ENCODE assay signal across 30 cellular contexts in the genomic region with DNA sequence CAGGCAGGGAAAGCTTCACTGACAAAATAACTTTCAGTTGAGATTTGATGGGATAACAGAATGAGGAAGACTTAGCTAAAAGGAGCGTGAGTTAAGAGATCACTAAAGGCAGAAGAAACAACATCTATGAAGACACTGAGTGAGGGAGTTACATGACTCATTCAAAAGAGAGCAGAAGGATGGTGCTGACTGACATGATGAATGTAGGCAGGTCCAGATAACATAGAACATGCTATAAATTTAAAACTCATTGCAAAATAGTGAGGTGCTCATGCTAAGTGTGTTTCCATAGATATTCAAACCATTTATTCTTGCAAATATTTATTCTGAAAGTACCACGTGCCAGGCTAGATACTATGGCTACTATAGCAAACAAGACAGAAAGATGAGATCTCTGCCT.
"Had no signal": no experiment of that assay in that cellular context is flagged by ENCODE, and none has a peak within 500 bp of the region (broad histone marks: within the 10 kb centered on the region; RNA-seq: fewer than 3 reads in every experiment).

No MANE protein-coding gene starts in this region.

- H3K4me3 Mint-ChIP-seq: naive thymus-derived CD4-positive, alpha-beta T cell; natural killer cell; nephron; neural progenitor cell; stimulated activated memory B cell treated with anti-CD40 and anti-IgM and Interleukin-4, amounts not matched to agents 10 μg/mL and 1 μg/mL and 100 μg/mL, for 72 hours; stimulated activated naive CD8-positive, alpha-beta T cell treated with anti-CD3 and anti-CD28 coated beads, Interleukin-15, amount 100 ng/mL, for 72 hours; type B pancreatic cell had no signal

- H3K27ac Mint-ChIP-seq: naive thymus-derived CD4-positive, alpha-beta T cell; natural killer cell; nephron; neural progenitor cell; progenitor cell of endocrine pancreas; stimulated activated memory B cell treated with anti-CD40 and anti-IgM and Interleukin-4, amounts not matched to agents 10 μg/mL and 1 μg/mL and 100 μg/mL, for 72 hours; stimulated activated naive CD8-positive, alpha-beta T cell treated with anti-CD3 and anti-CD28 coated beads, Interleukin-15, amount 100 ng/mL, for 72 hours; type B pancreatic cell had no signal

- H3K27me3 Mint-ChIP-seq: naive thymus-derived CD4-positive, alpha-beta T cell; progenitor cell of endocrine pancreas; stimulated activated memory B cell treated with anti-CD40 and anti-IgM and Interleukin-4, amounts not matched to agents 10 μg/mL and 1 μg/mL and 100 μg/mL, for 72 hours; stimulated activated naive CD8-positive, alpha-beta T cell treated with anti-CD3 and anti-CD28 coated beads, Interleukin-15, amount 100 ng/mL, for 72 hours; type B pancreatic cell had no signal

- H3K9me3 Mint-ChIP-seq: nephron; neural progenitor cell; stimulated activated memory B cell treated with anti-CD40 and anti-IgM and Interleukin-4, amounts not matched to agents 10 μg/mL and 1 μg/mL and 100 μg/mL, for 72 hours; stimulated activated naive CD8-positive, alpha-beta T cell treated with anti-CD3 and anti-CD28 coated beads, Interleukin-15, amount 100 ng/mL, for 72 hours; type B pancreatic cell had no signal

- H3K4me1 Mint-ChIP-seq: naive thymus-derived CD4-positive, alpha-beta T cell; natural killer cell; stimulated activated memory B cell treated with anti-CD40 and anti-IgM and Interleukin-4, amounts not matched to agents 10 μg/mL and 1 μg/mL and 100 μg/mL, for 72 hours; stimulated activated naive CD8-positive, alpha-beta T cell treated with anti-CD3 and anti-CD28 coated beads, Interleukin-15, amount 100 ng/mL, for 72 hours had no signal

- H3K79me2 ChIP-seq: parathyroid adenoma had no signal

- H3K4me3 ChIP-seq: neural progenitor cell, ovary, psoas muscle, right lobe of liver, sigmoid colon, suprapubic skin, testis, tibial artery, transverse colon, upper lobe of right lung, vagina had no signal

- H3K27ac ChIP-seq: neural progenitor cell, ovary, parathyroid adenoma, psoas muscle, right lobe of liver, sigmoid colon, suprapubic skin, testis, tibial artery, transverse colon, upper lobe of right lung, vagina had no signal

- DNase-seq: naive thymus-derived CD4-positive, alpha-beta T cell; natural killer cell; occipital lobe; ovary; posterior cingulate gyrus; psoas muscle; right cardiac atrium; right lobe of liver; sigmoid colon; small intestine; stimulated activated CD4-positive, alpha-beta T cell treated with anti-CD3 and anti-CD28 coated beads, Interleukin-15, amount 100 ng/mL, for 24 hours; stimulated activated CD4-positive, alpha-beta T cell treated with anti-CD3 and anti-CD28 coated beads, Interleukin-4, amount 100 ng/mL, for 1 hour; stimulated activated CD4-positive, alpha-beta T cell treated with anti-CD3 and anti-CD28 coated beads, Interleukin-4, amount 100 ng/mL, for 4 hours; stimulated activated CD8-positive, alpha-beta memory T cell treated with anti-CD3 and anti-CD28 coated beads, Interleukin-4, amount 100 ng/mL, for 48 hours; stimulated activated naive CD4-positive, alpha-beta T cell; stimulated activated naive CD8-positive, alpha-beta T cell treated with anti-CD3 and anti-CD28 coated beads, Interleukin-15, amount 100 ng/mL, for 72 hours; stimulated activated naive CD8-positive, alpha-beta T cell treated with anti-CD3 and anti-CD28 coated beads, Interleukin-15, Interleukin-2, amounts not matched to agents 100 U/mL and 50 U/mL, for 24 hours; substantia nigra; testis; tibial artery; transverse colon; upper lobe of right lung had no signal

- H3K9ac ChIP-seq: neural progenitor cell, parathyroid adenoma had no signal

- H2AFZ ChIP-seq: neural progenitor cell, parathyroid adenoma had no signal

- H3K36me3 ChIP-seq: neural progenitor cell, ovary, right lobe of liver, sigmoid colon, suprapubic skin, tibial artery, transverse colon, upper lobe of right lung, vagina had no signal

- H3K36me3 Mint-ChIP-seq: naive thymus-derived CD4-positive, alpha-beta T cell; natural killer cell; neural progenitor cell; stimulated activated memory B cell treated with anti-CD40 and anti-IgM and Interleukin-4, amounts not matched to agents 10 μg/mL and 1 μg/mL and 100 μg/mL, for 72 hours; type B pancreatic cell had no signal

- H3K4me1 ChIP-seq: neural progenitor cell, parathyroid adenoma, upper lobe of right lung had no signal

- ATAC-seq: naive thymus-derived CD4-positive, alpha-beta T cell; natural killer cell; psoas muscle; right cardiac atrium; right lobe of liver; stimulated activated memory B cell treated with anti-CD40 and anti-IgM and Interleukin-4, amounts not matched to agents 10 μg/mL and 1 μg/mL and 100 μg/mL, for 72 hours; stimulated activated naive CD8-positive, alpha-beta T cell treated with anti-CD3 and anti-CD28 coated beads, Interleukin-15, amount 100 ng/mL, for 72 hours; stimulated activated naive CD8-positive, alpha-beta T cell treated with anti-CD3 and anti-CD28 coated beads, Interleukin-15, Interleukin-2, amounts not matched to agents 100 U/mL and 50 U/mL, for 24 hours; upper lobe of right lung had no signal

- H3K27me3 ChIP-seq: neural progenitor cell, ovary, right lobe of liver, sigmoid colon, suprapubic skin, testis, tibial artery, transverse colon, upper lobe of right lung, vagina had no signal

- H3K4me2 ChIP-seq: neural progenitor cell had no signal

- H3K9me3 ChIP-seq: ovary, psoas muscle, right lobe of liver, sigmoid colon, suprapubic skin, testis, tibial artery, transverse colon, upper lobe of right lung, vagina had no signal
